Comparison of ENCODE assay signal across 17 cellular contexts in the genomic region with DNA sequence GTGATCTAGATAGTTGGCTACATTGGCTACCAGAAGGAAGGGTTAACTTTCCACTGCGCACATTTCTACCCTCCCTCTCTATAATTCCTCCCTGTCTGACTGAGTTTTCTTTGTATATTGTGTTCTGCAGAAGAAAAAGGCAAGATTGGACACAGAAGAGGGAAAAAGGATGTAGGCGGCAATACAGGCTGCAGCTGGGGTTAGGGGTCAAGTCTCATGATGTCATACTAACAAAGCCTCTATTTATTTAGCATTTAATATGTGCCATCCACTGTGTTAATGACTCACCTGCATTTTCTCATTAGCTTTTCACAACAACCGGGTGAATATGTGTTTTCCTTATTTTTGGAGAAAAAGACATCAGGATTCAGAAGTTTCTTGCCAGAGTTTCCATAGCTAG. TPM values are rescaled to one million over a fixed set of nuclear protein-coding genes. Genes with fewer than 3 reads are reported as not detected.
A peak's percentile ranks its signal among the peaks of the same experiment; 100 is the strongest.
DNase-seq lines count a peak whose midpoint lies in the region; ATAC-seq and TF ChIP-seq lines count a peak whose summit lies in the region.
"Had no signal": no experiment of that assay in that cellular context is flagged by ENCODE, and none has a peak within 500 bp of the region (broad histone marks: within the 10 kb centered on the region; RNA-seq: fewer than 3 reads in every experiment).

No MANE protein-coding gene starts in this region.

- peaks cover 13% of the 10 kb centered on the region for H3K4me1 Mint-ChIP-seq in activated naive CD8-positive, alpha-beta T cell treated with anti-CD3 and anti-CD28 coated beads for 36 hours

- WGBS in hepatocyte (ENCODE audit: low lambda C conversion rate, missing lambda C conversion rate), result 76% methylated on average over 3 of the region's 3 CpGs

- H3K4me2 ChIP-seq in hepatocyte, result peak overlapping the region; percentile 79

- H2AFZ ChIP-seq in hepatocyte, result no peak overlapping the region

- H3K4me3 Mint-ChIP-seq in activated naive CD8-positive, alpha-beta T cell treated with anti-CD3 and anti-CD28 coated beads for 36 hours, result peak overlapping the region; percentile 4

- no peaks in the 10 kb centered on the region for H4K20me1 ChIP-seq in hepatocyte (ENCODE audit: insufficient read depth, poor library complexity, severe bottlenecking)

- H3K27me3 ChIP-seq in H7 (ENCODE audit: control insufficient read depth, insufficient read depth, low read length), result peaks cover 7% of the 10 kb centered on the region
- peaks cover 9% of the 10 kb centered on the region for H3K27me3 ChIP-seq in hepatocyte
- H3K27me3 ChIP-seq: right atrium auricular region had no signal

- peaks cover 29% of the 10 kb centered on the region for H3K79me2 ChIP-seq in hepatocyte

- peaks cover 57% of the 10 kb centered on the region for H3K4me1 ChIP-seq in hepatocyte (ENCODE audit: insufficient read depth)

- no peak for ATAC-seq in left lobe of liver
- ATAC-seq in HG03108 (IDR thresholded peaks at IDR 0.05; ENCODE audit: unreplicated experiment), result no peak
- no peak for ATAC-seq in GM18519 (IDR thresholded peaks at IDR 0.05; ENCODE audit: low FRiP score, unreplicated experiment)

- H3K27ac ChIP-seq in hepatocyte (peak overlapping the region; percentile 84), skin epidermis (peak overlapping the region in 5 of 21 experiments; percentile 19 to 89 (median 35))

- no peaks in the 10 kb centered on the region for H3K9me2 ChIP-seq in hepatocyte (replicated peaks; ENCODE audit: insufficient read depth)

- no peaks in the 10 kb centered on the region for H3K9me3 ChIP-seq in hepatocyte (ENCODE audit: low read depth)
- H3K9me3 ChIP-seq: right atrium auricular region had no signal

- H3K36me3 ChIP-seq in H7 (replicated peaks; ENCODE audit: control insufficient read depth, insufficient read depth, low read length) (no peaks in the 10 kb centered on the region), hepatocyte (replicated peaks; ENCODE audit: insufficient read depth, low read depth) (no peaks in the 10 kb centered on the region)
- H3K36me3 ChIP-seq: right atrium auricular region had no signal

- H3K27ac Mint-ChIP-seq in activated naive CD8-positive, alpha-beta T cell treated with anti-CD3 and anti-CD28 coated beads for 36 hours, result no peak overlapping the region
- H3K27ac Mint-ChIP-seq: stimulated activated naive CD8-positive, alpha-beta T cell treated with anti-CD3 and anti-CD28 coated beads, Interleukin-15, Interleukin-2, amounts not matched to agents 100 ng/mL and 50 ng/mL, for 24 hours had no signal

- no peaks in the 10 kb centered on the region for H3K36me3 Mint-ChIP-seq in activated naive CD8-positive, alpha-beta T cell treated with anti-CD3 and anti-CD28 coated beads for 36 hours

- DNase-seq in H7 (no peak), hepatocyte (ENCODE audit: low spot score) (no peak), left lobe of liver (ENCODE audit: low spot score) (no peak), hippocampal formation (lab: John Stamatoyannopoulos, UW) (no peak)
- no peak for DNase-seq in activated naive CD8-positive, alpha-beta T cell treated with anti-CD3 and anti-CD28 coated beads for 36 hours
- DNase-seq: activated T-cell treated with anti-CD3 and anti-CD28 coated beads for 4 hours, C1 segment of cervical spinal cord, GDM1, NCI-H1092, NCI-H226 had no signal

- no peaks in the 10 kb centered on the region for H3K9me3 Mint-ChIP-seq in activated naive CD8-positive, alpha-beta T cell treated with anti-CD3 and anti-CD28 coated beads for 36 hours
- H3K9me3 Mint-ChIP-seq: stimulated activated naive CD8-positive, alpha-beta T cell treated with anti-CD3 and anti-CD28 coated beads, Interleukin-15, Interleukin-2, amounts not matched to agents 100 ng/mL and 50 ng/mL, for 24 hours had no signal

- H3K4me3 ChIP-seq in H7 (ENCODE audit: insufficient read depth, low read depth, low read length), result peak overlapping the region; percentile 75; the same call in 1 of the 2 replicates
- no peak overlapping the region for H3K4me3 ChIP-seq in hepatocyte
- H3K4me3 ChIP-seq in skin epidermis, result peak overlapping the region in 4 of 7 experiments; percentile 38 to 71 (median 49)
- H3K4me3 ChIP-seq: coronary artery, right atrium auricular region had no signal

- TF ChIP-seq CTCF in hepatocyte (IDR thresholded peaks at IDR 0.05; ENCODE audit: poor library complexity), result no peak

- H3K27me3 Mint-ChIP-seq in activated naive CD8-positive, alpha-beta T cell treated with anti-CD3 and anti-CD28 coated beads for 36 hours, result peaks cover 5% of the 10 kb centered on the region

RNA-seq across cellular contexts. Expression of a gene that starts 2.0 kb away (rescaled TPM):
- total RNA-seq in H7 (2014; rRNA removed; shearing (Covaris generic)), result 28.1 and 34.4 TPM in 2 replicates
- total RNA-seq in activated naive CD8-positive, alpha-beta T cell treated with anti-CD3 and anti-CD28 coated beads for 36 hours, result 1 to 10 TPM; 3.4 to 3.6 TPM
- total RNA-seq in hepatocyte, result 10.4 and 12.8 TPM in 2 replicates
- polyA plus RNA-seq in hepatocyte, result 10.8 and 16.5 TPM in 2 replicates
- 6.6 TPM for total RNA-seq in left lobe of liver
- total RNA-seq: OCI-LY7 had no signal

RNA-seq across cellular contexts. Expression of a gene that starts 36.5 kb away (rescaled TPM):
- total RNA-seq in H7 (2014; rRNA removed; shearing (Covaris generic)), result not detected in 2 replicates
- 1 to 10 TPM; 1.0 to 1.3 TPM for total RNA-seq in activated naive CD8-positive, alpha-beta T cell treated with anti-CD3 and anti-CD28 coated beads for 36 hours
- not detected in 2 replicates for total RNA-seq in hepatocyte
- polyA plus RNA-seq in hepatocyte, result not detected in 2 replicates
- total RNA-seq in left lobe of liver, result not detected
- total RNA-seq: OCI-LY7, right atrium auricular region had no signal
